ENCODE assay signal across 10 cellular contexts in genomic region chrX:16185725-16186136, GRCh38. TPM values are rescaled to one million over a fixed set of nuclear protein-coding genes. Genes with fewer than 3 reads are reported as not detected.
DNase-seq lines count a peak whose midpoint lies in the region; ATAC-seq and TF ChIP-seq lines count a peak whose summit lies in the region.
"Had no signal": no experiment of that assay in that cellular context is flagged by ENCODE, and none has a peak within 500 bp of the region (broad histone marks: within the 10 kb centered on the region; RNA-seq: fewer than 3 reads in every experiment).

No MANE protein-coding gene starts in this region.

- H3K56ac ChIP-seq in IMR-90 (ENCODE audit: extremely low read depth, insufficient read depth, low read length) = peak overlapping the region; percentile 70

- H3K9ac ChIP-seq in GM23248 (no peak overlapping the region), IMR-90 (ENCODE audit: low read depth, low read length) (peak overlapping the region; percentile 44; the same call in 1 of the 2 replicates)

- no peaks in the 10 kb centered on the region for H3K36me3 Mint-ChIP-seq in chondrocyte (ENCODE audit: low read depth)
- no peaks in the 10 kb centered on the region for H3K36me3 Mint-ChIP-seq in activated T-helper 2 cell treated with anti-CD3 and anti-CD28 coated beads, Interferon-gamma antibody, Interleukin-2, Interleukin-4, amounts not matched to agents 10 μg/mL and 5 μg/mL and 100 μg/mL, durations not matched to agents 14 hours and 24 hours and 36 hours (ENCODE audit: low read depth)

- H3K9me3 ChIP-seq in GM23248 (ENCODE audit: low read depth) = no peaks in the 10 kb centered on the region
- H3K9me3 ChIP-seq in IMR-90 (ENCODE audit: control insufficient read depth, insufficient read depth, low read length) = no peaks in the 10 kb centered on the region
- H3K9me3 ChIP-seq: neutrophil had no signal

- H3K9me3 Mint-ChIP-seq in chondrocyte (ENCODE audit: low read depth) = no peaks in the 10 kb centered on the region
- H3K9me3 Mint-ChIP-seq in activated T-helper 2 cell treated with anti-CD3 and anti-CD28 coated beads, Interferon-gamma antibody, Interleukin-2, Interleukin-4, amounts not matched to agents 10 μg/mL and 5 μg/mL and 100 μg/mL, durations not matched to agents 14 hours and 24 hours and 36 hours = no peaks in the 10 kb centered on the region
- H3K9me3 Mint-ChIP-seq: T-helper 1 cell treated with Interleukin-12 subunit alpha and Interleukin-12 subunit beta and Interleukin-4 antibody, amounts not matched to agents 30 μg/mL and 1 μg/mL, for 36 hours had no signal

- H3K9me2 ChIP-seq in GM23248 (ENCODE audit: insufficient read depth) = no peaks in the 10 kb centered on the region

- H3K27me3 ChIP-seq in GM23248 (replicated peaks; ENCODE audit: insufficient read depth) (no peaks in the 10 kb centered on the region), IMR-90 (ENCODE audit: control insufficient read depth, insufficient read depth, low read length) (no peaks in the 10 kb centered on the region)
- H3K27me3 ChIP-seq: neutrophil had no signal

- no peak for TF ChIP-seq CTCF in IMR-90 (conservative IDR thresholded peaks at IDR 0.05; ENCODE audit: low read depth, low read length)
- TF ChIP-seq CTCF in chondrocyte (IDR thresholded peaks at IDR 0.05) = no peak

- peak overlapping the region; percentile 95 for H4K91ac ChIP-seq in IMR-90 (ENCODE audit: insufficient read depth, low read depth, low read length)

- POLR2A ChIA-PET in IMR-90 (lab: Charles Lee; ENCODE audit: unreplicated experiment) = no interaction called here

- peak overlapping the region; percentile 58; the same call in 2 of the 3 replicates for H2BK15ac ChIP-seq in IMR-90 (ENCODE audit: low read depth, low read length)

- peak overlapping the region; percentile 80 for H3K27ac Mint-ChIP-seq in chondrocyte (ENCODE audit: unreplicated experiment)
- no peak overlapping the region for H3K27ac Mint-ChIP-seq in activated T-helper 2 cell treated with anti-CD3 and anti-CD28 coated beads, Interferon-gamma antibody, Interleukin-2, Interleukin-4, amounts not matched to agents 10 μg/mL and 5 μg/mL and 100 μg/mL, durations not matched to agents 14 hours and 24 hours and 36 hours
- H3K27ac Mint-ChIP-seq: T-helper 1 cell treated with Interleukin-12 subunit alpha and Interleukin-12 subunit beta and Interleukin-4 antibody, amounts not matched to agents 30 μg/mL and 1 μg/mL, for 36 hours had no signal

- H3K14ac ChIP-seq in IMR-90 (replicated peaks; ENCODE audit: low read depth, low read length) = peak overlapping the region; percentile 41

- H2AK9ac ChIP-seq in IMR-90 (replicated peaks; ENCODE audit: low read depth, low read length, poor library complexity) = no peak overlapping the region

- CTCF ChIA-PET in IMR-90 (lab: Yijun Ruan, JAX) = interaction anchor here (1.0 kb wide), 1 partner anchor 259 kb away, joined by 3 read pairs; no protein-coding TSS in a partner anchor

- H3K36me3 ChIP-seq in GM23248 (ENCODE audit: low read depth) (no peaks in the 10 kb centered on the region), IMR-90 (ENCODE audit: control insufficient read depth, insufficient read depth, low read length) (no peaks in the 10 kb centered on the region)
- H3K36me3 ChIP-seq: neutrophil had no signal

- H3K27me3 Mint-ChIP-seq in chondrocyte (ENCODE audit: low read depth) = no peaks in the 10 kb centered on the region
- H3K27me3 Mint-ChIP-seq in activated T-helper 2 cell treated with anti-CD3 and anti-CD28 coated beads, Interferon-gamma antibody, Interleukin-2, Interleukin-4, amounts not matched to agents 10 μg/mL and 5 μg/mL and 100 μg/mL, durations not matched to agents 14 hours and 24 hours and 36 hours (ENCODE audit: low read depth) = no peaks in the 10 kb centered on the region

- no peaks in the 10 kb centered on the region for H3K79me1 ChIP-seq in IMR-90 (ENCODE audit: low read depth in 1 of 2, low read length in 2 of 2)

- peak overlapping the region; percentile 93 for H2AK5ac ChIP-seq in IMR-90 (ENCODE audit: low read depth, low read length)

- BruUV-seq in IMR-90 (replicated peaks; lab: Mats Ljungman, UMichigan) = no TSS peak

- H4K8ac ChIP-seq in IMR-90 (ENCODE audit: low read depth in 2 of 2, low read length in 2 of 2) = peak overlapping the region; percentile 53 to 91

- H3K4me2 ChIP-seq in GM23248 (ENCODE audit: unreplicated experiment) (peak overlapping the region; percentile 7), IMR-90 (ENCODE audit: low read depth, low read length) (peak overlapping the region; percentile 59; the same call in 1 of the 2 replicates)

- DNase-seq in GM23248 = peak; percentile 80
- peak; percentile 88 for DNase-seq in IMR-90
- DNase-seq in chondrocyte (ENCODE audit: low spot score) = no peak
- peak; percentile 68 for DNase-seq in stromal cell of bone marrow (ENCODE audit: low read depth)
- DNase-seq in activated T-helper 2 cell treated with anti-CD3 and anti-CD28 coated beads, Interferon-gamma antibody, Interleukin-2, Interleukin-4, amounts not matched to agents 10 μg/mL and 5 μg/mL and 100 μg/mL, durations not matched to agents 14 hours and 24 hours and 36 hours (ENCODE audit: low spot score) = no peak
- no peak for DNase-seq in ecto neural progenitor cell (ENCODE audit: low spot score)
- DNase-seq in middle frontal gyrus (ENCODE audit: extremely low spot score, low spot score) = no peak

- H3K79me2 ChIP-seq in GM23248 (ENCODE audit: insufficient read depth) = no peaks in the 10 kb centered on the region

- 0% methylated on average over 2 of the region's 2 CpGs for WGBS in GM23248 (ENCODE audit: low coverage in 1 of 2, low lambda C conversion rate in 2 of 2, missing lambda C conversion rate in 2 of 2), 2 experiments
- WGBS in IMR-90 (ENCODE audit: extremely low coverage in 2 of 2, insufficient read length in 1 of 2), 2 experiments = 17% methylated on average over 1 of the region's 2 CpGs; no CpG with 5 or more reads in 1 of the 2 experiments

- H3K4me3 Mint-ChIP-seq in chondrocyte (ENCODE audit: unreplicated experiment) = no peak overlapping the region
- H3K4me3 Mint-ChIP-seq in activated T-helper 2 cell treated with anti-CD3 and anti-CD28 coated beads, Interferon-gamma antibody, Interleukin-2, Interleukin-4, amounts not matched to agents 10 μg/mL and 5 μg/mL and 100 μg/mL, durations not matched to agents 14 hours and 24 hours and 36 hours (ENCODE audit: low read depth) = no peak overlapping the region
- H3K4me3 Mint-ChIP-seq: T-helper 1 cell treated with Interleukin-12 subunit alpha and Interleukin-12 subunit beta and Interleukin-4 antibody, amounts not matched to agents 30 μg/mL and 1 μg/mL, for 36 hours had no signal

- peak overlapping the region; percentile 96 for H2BK120ac ChIP-seq in IMR-90 (ENCODE audit: low read depth, low read length)

- peaks cover 16% of the 10 kb centered on the region for H3F3A ChIP-seq in GM23248 (ENCODE audit: insufficient read depth)

- peak; percentile 100 for ATAC-seq in GM18502 (IDR thresholded peaks at IDR 0.05; ENCODE audit: poor library complexity, unreplicated experiment)
- peak; percentile 92 for ATAC-seq in IMR-90 (ENCODE audit: low read depth)

- dilution Hi-C loops in IMR-90 (cut with HindIII; ENCODE audit: low sequenced_read_pairs, unreplicated experiment) = no loop called here

- H3K4me3 ChIP-seq in GM23248 = no peak overlapping the region
- H3K4me3 ChIP-seq in IMR-90 (ENCODE audit: insufficient read depth, low read depth, low read length) = no peak overlapping the region

- peak overlapping the region; percentile 55 for H2BK5ac ChIP-seq in IMR-90 (ENCODE audit: low read depth, low read length, poor library complexity, severe bottlenecking)

- peak overlapping the region; percentile 65; the same call in 1 of the 2 replicates for H4K5ac ChIP-seq in IMR-90 (ENCODE audit: low read depth, low read length)

- in situ Hi-C loops in GM23248 (cut with MboI) = no loop called here
- in situ Hi-C loops in IMR-90 (cut with MboI; ENCODE audit: low sequenced_read_pairs) = no loop called here

- peaks cover 16% of the 10 kb centered on the region for H3K4me1 ChIP-seq in GM23248 (ENCODE audit: insufficient read depth)
- H3K4me1 ChIP-seq in IMR-90 (ENCODE audit: control insufficient read depth, insufficient read depth, low read length) = peaks cover 9% of the 10 kb centered on the region

- intact Hi-C loops in IMR-90 (cut with micrococcal nuclease) = no loop called here
- intact Hi-C loops in activated T-helper 2 cell treated with anti-CD3 and anti-CD28 coated beads, Interferon-gamma antibody, Interleukin-2, Interleukin-4, amounts not matched to agents 10 μg/mL and 5 μg/mL and 100 μg/mL, durations not matched to agents 14 hours and 24 hours and 36 hours (cut with micrococcal nuclease) = no loop called here

- peaks cover 18% of the 10 kb centered on the region for H3K4me1 Mint-ChIP-seq in chondrocyte (ENCODE audit: low read depth)
- peaks cover 6% of the 10 kb centered on the region for H3K4me1 Mint-ChIP-seq in activated T-helper 2 cell treated with anti-CD3 and anti-CD28 coated beads, Interferon-gamma antibody, Interleukin-2, Interleukin-4, amounts not matched to agents 10 μg/mL and 5 μg/mL and 100 μg/mL, durations not matched to agents 14 hours and 24 hours and 36 hours (ENCODE audit: low read depth)

- TF ChIP-seq POLR2A in IMR-90 (IDR thresholded peaks at IDR 0.05; ENCODE audit: low read depth, low read length) = no peak

- H2BK20ac ChIP-seq in IMR-90 (ENCODE audit: low read depth, low read length) = peak overlapping the region; percentile 95

- no peak for TF ChIP-seq RAD21 in IMR-90 (IDR thresholded peaks at IDR 0.05; ENCODE audit: low read length)

- peak overlapping the region; percentile 86; the same call in 1 of the 2 replicates for H3K18ac ChIP-seq in IMR-90 (ENCODE audit: low read depth, low read length)

- H4K20me1 ChIP-seq in GM23248 (ENCODE audit: insufficient read depth) = no peaks in the 10 kb centered on the region
- no peaks in the 10 kb centered on the region for H4K20me1 ChIP-seq in IMR-90 (ENCODE audit: insufficient read depth, low read length)

- peak overlapping the region; percentile 89 for H3K4ac ChIP-seq in IMR-90 (ENCODE audit: low read depth, low read length)

- H3K23ac ChIP-seq in IMR-90 (ENCODE audit: low read depth, low read length) = peak overlapping the region; percentile 68

- H2AFZ ChIP-seq in GM23248 (peak overlapping the region; percentile 66; the same call in 1 of the 2 replicates), IMR-90 (replicated peaks; ENCODE audit: low read length, poor library complexity) (no peak overlapping the region)

- H3K9me1 ChIP-seq in IMR-90 (ENCODE audit: insufficient read depth, low read length) = no peaks in the 10 kb centered on the region; the same call in none of the 2 replicates

- H3K27ac ChIP-seq in GM23248 = peak overlapping the region; percentile 57
- peak overlapping the region; percentile 27; the same call in 1 of the 2 replicates for H3K27ac ChIP-seq in IMR-90 (ENCODE audit: insufficient read depth, low read length)
- H3K27ac ChIP-seq: neutrophil had no signal

RNA-seq across cellular contexts. Expression of gene MAGEB17, which starts 18.4 kb away (rescaled TPM):
- not detected in 2 replicates for total RNA-seq in GM23248 (2014; rRNA removed; shearing (Covaris generic))
- polyA plus RNA-seq in GM23248 (2016; fragmentation: Nextera tagmentation; extraction: Ambion mirVana) (not detected in 2 replicates), IMR-90 (2012; rRNA removed) (0.34 and 0.62 TPM in 2 replicates)
- total RNA-seq in IMR-90 (2012; rRNA removed) (under 0.01 TPM in 2 replicates), chondrocyte (not detected in 3 replicates)
- 0.08 and 0.15 TPM in 2 replicates for polyA plus RNA-seq in IMR-90 (2012; cell fraction: cytosol; rRNA removed)
- polyA plus RNA-seq in IMR-90 (2012; cell fraction: nucleus; rRNA removed; ENCODE audit: low replicate concordance) = 1.7 and 1.8 TPM in 2 replicates
- not detected in 2 replicates for total RNA-seq in activated T-helper 2 cell treated with anti-CD3 and anti-CD28 coated beads, Interferon-gamma antibody, Interleukin-2, Interleukin-4, amounts not matched to agents 10 μg/mL and 5 μg/mL and 100 μg/mL, durations not matched to agents 14 hours and 24 hours and 36 hours

Comparison
In these comparisons a context has a peak if more than half of its experiments do, and no peak if none do; other contexts are left out.
1. DNase-seq: peak in GM23248 (single experiment), IMR-90 (single experiment) and stromal cell of bone marrow (single experiment); none in chondrocyte (single experiment), activated T-helper 2 cell treated with anti-CD3 and anti-CD28 coated beads, Interferon-gamma antibody, Interleukin-2, Interleukin-4, amounts not matched to agents 10 μg/mL and 5 μg/mL and 100 μg/mL, durations not matched to agents 14 hours and 24 hours and 36 hours (single experiment), ecto neural progenitor cell (single experiment) and middle frontal gyrus (single experiment).